Comparison of ENCODE assay signal across 21 cellular contexts in genomic region chr2:98899041-98899702, GRCh38. TPM values are rescaled to one million over a fixed set of nuclear protein-coding genes. Genes with fewer than 3 reads are reported as not detected.
DNase-seq lines count a peak whose midpoint lies in the region; ATAC-seq, FAIRE-seq and TF ChIP-seq lines count a peak whose summit lies in the region.
"Had no signal": no experiment of that assay in that cellular context is flagged by ENCODE, and none has a peak within 500 bp of the region (broad histone marks: within the 10 kb centered on the region; RNA-seq: fewer than 3 reads in every experiment).

No MANE protein-coding gene starts in this region.

- no peak for TF ChIP-seq CTCF in kidney (IDR thresholded peaks at IDR 0.05; ENCODE audit: borderline replicate concordance, extremely low read depth, insufficient read depth)
- no peak for TF ChIP-seq CTCF in upper lobe of right lung (IDR thresholded peaks at IDR 0.05)

- no peak for FAIRE-seq in kidney (lab: Jason Lieb, UNC)
- FAIRE-seq: frontal cortex, GM19239 had no signal

- H3K4me1 ChIP-seq in right cardiac atrium (ENCODE audit: control insufficient read depth, insufficient read depth, low read length) (no peaks in the 10 kb centered on the region), kidney (ENCODE audit: control insufficient read depth in 1 of 2, insufficient read depth in 1 of 2, low read depth in 1 of 2, low read length in 2 of 2) (no peaks in the 10 kb centered on the region), upper lobe of right lung (peaks cover 6% of the 10 kb centered on the region)
- H3K4me1 ChIP-seq: left ventricle myocardium inferior, stomach had no signal

- WGBS in right cardiac atrium, result 77% methylated on average over 5 of the region's 5 CpGs

- no peak for ATAC-seq in right cardiac atrium
- ATAC-seq in upper lobe of right lung, result peak; percentile 73
- no peak for ATAC-seq in GM21723 (IDR thresholded peaks at IDR 0.05; ENCODE audit: unreplicated experiment)
- no peak for ATAC-seq in HG03469 (IDR thresholded peaks at IDR 0.05; ENCODE audit: unreplicated experiment)

- intact Hi-C loops in cardiac septum (cut with DNase I), result no loop called here
- intact Hi-C loops in right cardiac atrium (cut with DNase I), result no loop called here
- intact Hi-C loops in kidney (cut with DNase I), result no loop called here
- intact Hi-C loops in upper lobe of right lung (cut with DNase I), result no loop called here

- H3K4me3 ChIP-seq in right cardiac atrium (ENCODE audit: low read length) (no peak overlapping the region), kidney (ENCODE audit: low read length in 2 of 2) (no peak overlapping the region), upper lobe of right lung (no peak overlapping the region)
- H3K4me3 ChIP-seq: coronary artery, left ventricle myocardium inferior, stomach had no signal

- peak; percentile 46 for DNase-seq in cardiac septum (ENCODE audit: low spot score)
- DNase-seq in right cardiac atrium, result no peak
- DNase-seq in NCI-H2227 treated with DMSO at 0.1 percent for 48 hours (lab: John Stamatoyannopoulos, UW), result peak; percentile 21
- peak; percentile 23 for DNase-seq in kidney
- peak; percentile 80 for DNase-seq in upper lobe of right lung
- no peak for DNase-seq in hippocampal formation (lab: John Stamatoyannopoulos, UW)
- DNase-seq: activated CD4-positive, alpha-beta T cell treated with anti-CD3 and anti-CD28 coated beads, Interleukin-2, amount 10 ng/mL, durations not matched to agents 24 days and 14 days; CD8-positive, alpha-beta memory T cell; left ventricle myocardium inferior; NCI-H1694 treated with DMSO at 0.1 percent for 48 hours; stimulated activated CD4-positive, alpha-beta T cell treated with anti-CD3 and anti-CD28 coated beads, Interleukin-1b, Interleukin-23, amount 100 ng/mL, for 48 hours; stomach had no signal

- H3K27me3 ChIP-seq in right cardiac atrium (ENCODE audit: control insufficient read depth, insufficient read depth), result no peaks in the 10 kb centered on the region
- no peaks in the 10 kb centered on the region for H3K27me3 ChIP-seq in upper lobe of right lung
- H3K27me3 ChIP-seq: stomach had no signal

- H3K9ac ChIP-seq in kidney (ENCODE audit: low read length in 2 of 2), result no peak overlapping the region

- H3K9me3 ChIP-seq in right cardiac atrium (ENCODE audit: control insufficient read depth, low read length), result no peaks in the 10 kb centered on the region
- H3K9me3 ChIP-seq in kidney (ENCODE audit: control insufficient read depth in 1 of 2, low read length in 2 of 2), result no peaks in the 10 kb centered on the region
- H3K9me3 ChIP-seq in upper lobe of right lung, result no peaks in the 10 kb centered on the region
- H3K9me3 ChIP-seq: left ventricle myocardium inferior, stomach had no signal

- H3K27ac ChIP-seq in right cardiac atrium (ENCODE audit: low read length) (no peak overlapping the region), kidney (ENCODE audit: low read depth in 2 of 2, low read length in 2 of 2) (no peak overlapping the region), upper lobe of right lung (no peak overlapping the region)
- H3K27ac ChIP-seq: coronary artery, epithelial cell of prostate, left ventricle myocardium inferior, RWPE1, stomach had no signal

- H3K36me3 ChIP-seq in kidney (ENCODE audit: control insufficient read depth in 1 of 2, insufficient read depth in 2 of 2, low read length in 2 of 2), result no peaks in the 10 kb centered on the region
- no peaks in the 10 kb centered on the region for H3K36me3 ChIP-seq in upper lobe of right lung
- H3K36me3 ChIP-seq: left ventricle myocardium inferior, stomach had no signal

RNA-seq across cellular contexts. Expression of gene CRACDL, which starts 36.9 kb away (rescaled TPM):
- total RNA-seq in cardiac septum (3.3 TPM), right cardiac atrium (1 to 10 TPM; 4.7 to 5.7 (median 5.1) TPM), kidney (14.8 TPM), upper lobe of right lung (33.3 TPM)
- polyA plus RNA-seq in right cardiac atrium (2.7 TPM), kidney (ENCODE audit: insufficient read depth, low read depth, low replicate concordance) (4.3 TPM)
- total RNA-seq: M059J, osteoblast had no signal

Comparison
In these comparisons a context has a peak if more than half of its experiments do, and no peak if none do; other contexts are left out.
1. DNase-seq: peak in cardiac septum (single experiment), NCI-H2227 treated with DMSO at 0.1 percent for 48 hours (single experiment), kidney (single experiment) and upper lobe of right lung (single experiment); none in right cardiac atrium (0 of 3) and hippocampal formation (0 of 2).